1 cellular context compared by ENCODE assay signal in the genomic region with DNA sequence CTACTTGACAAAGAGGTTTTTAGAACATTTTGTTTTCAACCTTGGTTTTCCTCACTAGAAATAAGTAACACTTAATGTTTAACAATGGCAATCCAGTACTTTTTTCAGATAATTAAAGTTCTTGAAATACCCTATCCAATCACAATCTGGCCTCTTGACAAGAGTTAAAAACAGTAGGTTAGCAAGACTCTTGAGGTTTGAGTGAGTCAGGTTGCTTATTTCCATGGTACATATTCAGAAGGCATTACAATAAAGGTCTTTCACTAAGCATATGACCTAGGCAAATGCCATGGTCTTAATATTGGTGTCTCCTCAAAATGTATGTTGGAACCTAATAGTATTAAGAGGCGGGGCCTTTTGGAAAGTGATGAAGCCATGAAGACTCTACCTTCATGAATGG.
TF ChIP-seq lines count a peak whose summit lies in the region.

No MANE protein-coding gene starts in this region.

TF ChIP-seq in SK-N-SH treated with all-trans-retinoic acid at 6 μM for 48 hours, 23 proteins besides CTCF, POLR2A, EP300 and RAD21 (continued from another document):
- TF ChIP-seq CREB5 (CRISPR knock-in tag; IDR thresholded peaks at IDR 0.05; ENCODE audit: low read depth) (no peak), ZFP3 (CRISPR knock-in tag; IDR thresholded peaks at IDR 0.05) (no peak), ISL1 (CRISPR knock-in tag; IDR thresholded peaks at IDR 0.05) (no peak), CSDC2 (CRISPR knock-in tag; IDR thresholded peaks at IDR 0.05) (no peak), PATZ1 (CRISPR knock-in tag; IDR thresholded peaks at IDR 0.05; ENCODE audit: borderline replicate concordance) (no peak), GLIS3 (CRISPR knock-in tag; IDR thresholded peaks at IDR 0.05) (no peak), ESRRG (CRISPR knock-in tag; IDR thresholded peaks at IDR 0.05) (no peak)
